7 cellular contexts compared by ENCODE assay signal in genomic region chr16:67174706-67175231, GRCh38. TPM values are rescaled to one million over a fixed set of nuclear protein-coding genes. Genes with fewer than 3 reads are reported as not detected.
DNase-seq lines count a peak whose midpoint lies in the region; ATAC-seq and TF ChIP-seq lines count a peak whose summit lies in the region.
"Had no signal": no experiment of that assay in that cellular context is flagged by ENCODE, and none has a peak within 500 bp of the region (broad histone marks: within the 10 kb centered on the region; RNA-seq: fewer than 3 reads in every experiment).

No MANE protein-coding gene starts in this region.

- no peak for TF ChIP-seq POLR2A in thyroid gland (IDR thresholded peaks at IDR 0.05)

- 34 to 62% methylated on average over 11 to 17 of the region's 31 CpGs for WGBS in thyroid gland, 2 donors

- H3K4me3 ChIP-seq in fibroblast of the aortic adventitia (ENCODE audit: low read depth, low read length) (peak overlapping the region; percentile 55), thyroid gland (replicated peaks in 1 of 3) (peak overlapping the region in 2 of 3 donors; percentile 8 to 32)

- peak overlapping the region; percentile 85 for H3K4me3 Mint-ChIP-seq in activated CD8-positive, alpha-beta T cell treated with anti-CD3 and anti-CD28 coated beads for 36 hours
- H3K4me3 Mint-ChIP-seq in activated CD8-positive, alpha-beta T cell treated with anti-CD3 and anti-CD28 coated beads, Interleukin-2, amount 10 ng/mL, durations not matched to agents 7 days and 5 days: no peak overlapping the region
- H3K4me3 Mint-ChIP-seq in activated CD8-positive, alpha-beta memory T cell treated with anti-CD3 and anti-CD28 coated beads, Interleukin-2, amount 10 ng/mL, durations not matched to agents 7 days and 5 days: no peak overlapping the region

- intact Hi-C loops in activated CD8-positive, alpha-beta T cell treated with anti-CD3 and anti-CD28 coated beads for 36 hours (cut with micrococcal nuclease): no loop called here
- intact Hi-C loops in thyroid gland (cut with DNase I): no loop called here

- no peak for ATAC-seq in activated CD8-positive, alpha-beta T cell treated with anti-CD3 and anti-CD28 coated beads for 36 hours
- no peak for ATAC-seq in activated CD8-positive, alpha-beta T cell treated with anti-CD3 and anti-CD28 coated beads, Interleukin-2, amount 10 ng/mL, durations not matched to agents 7 days and 5 days
- ATAC-seq in activated CD8-positive, alpha-beta memory T cell treated with anti-CD3 and anti-CD28 coated beads, Interleukin-2, amount 10 ng/mL, durations not matched to agents 7 days and 5 days: no peak
- no peak for ATAC-seq in GM21360 (IDR thresholded peaks at IDR 0.05; ENCODE audit: unreplicated experiment)

- H3K27ac Mint-ChIP-seq in activated CD8-positive, alpha-beta T cell treated with anti-CD3 and anti-CD28 coated beads for 36 hours: no peak overlapping the region
- H3K27ac Mint-ChIP-seq in activated CD8-positive, alpha-beta T cell treated with anti-CD3 and anti-CD28 coated beads, Interleukin-2, amount 10 ng/mL, durations not matched to agents 7 days and 5 days: no peak overlapping the region
- H3K27ac Mint-ChIP-seq in activated CD8-positive, alpha-beta memory T cell treated with anti-CD3 and anti-CD28 coated beads, Interleukin-2, amount 10 ng/mL, durations not matched to agents 7 days and 5 days: no peak overlapping the region
- H3K27ac Mint-ChIP-seq: CD4-positive, alpha-beta T cell had no signal

- peaks cover 70% of the 10 kb centered on the region for H3K27me3 Mint-ChIP-seq in activated CD8-positive, alpha-beta T cell treated with anti-CD3 and anti-CD28 coated beads for 36 hours
- peaks cover 41% of the 10 kb centered on the region for H3K27me3 Mint-ChIP-seq in activated CD8-positive, alpha-beta T cell treated with anti-CD3 and anti-CD28 coated beads, Interleukin-2, amount 10 ng/mL, durations not matched to agents 7 days and 5 days (ENCODE audit: low read depth)
- H3K27me3 Mint-ChIP-seq in activated CD8-positive, alpha-beta memory T cell treated with anti-CD3 and anti-CD28 coated beads, Interleukin-2, amount 10 ng/mL, durations not matched to agents 7 days and 5 days: peaks cover 42% of the 10 kb centered on the region

- H3K36me3 Mint-ChIP-seq in activated CD8-positive, alpha-beta T cell treated with anti-CD3 and anti-CD28 coated beads for 36 hours (ENCODE audit: low read depth): peaks cover 12% of the 10 kb centered on the region
- peaks cover 22% of the 10 kb centered on the region for H3K36me3 Mint-ChIP-seq in activated CD8-positive, alpha-beta T cell treated with anti-CD3 and anti-CD28 coated beads, Interleukin-2, amount 10 ng/mL, durations not matched to agents 7 days and 5 days (ENCODE audit: low read depth)
- peaks cover 1% of the 10 kb centered on the region for H3K36me3 Mint-ChIP-seq in activated CD8-positive, alpha-beta memory T cell treated with anti-CD3 and anti-CD28 coated beads, Interleukin-2, amount 10 ng/mL, durations not matched to agents 7 days and 5 days

- peaks cover 33 to 49% of the 10 kb centered on the region in 2 donors for H3K4me1 ChIP-seq in thyroid gland

- no peaks in the 10 kb centered on the region for H3K9me3 ChIP-seq in thyroid gland

- H3K27ac ChIP-seq in thyroid gland: peak overlapping the region; percentile 77 to 94 (median 92)

- H3K36me3 ChIP-seq in thyroid gland: no peaks in the 10 kb centered on the region

- peaks cover 57% of the 10 kb centered on the region for H3K4me1 Mint-ChIP-seq in activated CD8-positive, alpha-beta T cell treated with anti-CD3 and anti-CD28 coated beads for 36 hours (ENCODE audit: low read depth)
- peaks cover 62% of the 10 kb centered on the region for H3K4me1 Mint-ChIP-seq in activated CD8-positive, alpha-beta T cell treated with anti-CD3 and anti-CD28 coated beads, Interleukin-2, amount 10 ng/mL, durations not matched to agents 7 days and 5 days (ENCODE audit: low read depth)
- peaks cover 44% of the 10 kb centered on the region for H3K4me1 Mint-ChIP-seq in activated CD8-positive, alpha-beta memory T cell treated with anti-CD3 and anti-CD28 coated beads, Interleukin-2, amount 10 ng/mL, durations not matched to agents 7 days and 5 days

- POLR2A ChIA-PET in activated CD8-positive, alpha-beta T cell treated with anti-CD3 and anti-CD28 coated beads for 36 hours (lab: Charles Lee): interaction anchor here (0.6 to 9.2 kb wide), 9 partner anchors 9 to 164 kb away, joined by 3 to 67 read pairs (median 4); partner anchors contain the start of genes FBXL8, HSF4, MATCAP1 and TRADD
- POLR2A ChIA-PET in activated CD8-positive, alpha-beta T cell treated with anti-CD3 and anti-CD28 coated beads, Interleukin-2, amount 10 ng/mL, durations not matched to agents 7 days and 5 days (lab: Charles Lee): interaction anchor here (2.2 to 3.2 kb wide), 2 partner anchors 11 to 15 kb away, joined by 11 to 13 read pairs; partner anchors contain the start of genes FBXL8 and TRADD

- no peak for TF ChIP-seq CTCF in activated CD8-positive, alpha-beta T cell treated with anti-CD3 and anti-CD28 coated beads for 36 hours (IDR thresholded peaks at IDR 0.05)
- TF ChIP-seq CTCF in fibroblast of the aortic adventitia (IDR thresholded peaks at IDR 0.05; ENCODE audit: insufficient read depth, low read length) (no peak), thyroid gland (IDR thresholded peaks at IDR 0.05) (no peak)

- CTCF ChIA-PET in activated CD8-positive, alpha-beta T cell treated with anti-CD3 and anti-CD28 coated beads for 36 hours (lab: Charles Lee): interaction anchor here (2.6 to 16.0 kb wide), 3 partner anchors 10 to 157 kb away, joined by 14 to 209 read pairs (median 32); partner anchors contain the start of genes B3GNT9, FBXL8, HSF4 and TRADD
- CTCF ChIA-PET in activated CD8-positive, alpha-beta T cell treated with anti-CD3 and anti-CD28 coated beads, Interleukin-2, amount 10 ng/mL, durations not matched to agents 7 days and 5 days (lab: Charles Lee): interaction anchor here (1.3 to 6.6 kb wide), 6 partner anchors 8 to 197 kb away, joined by 3 to 47 read pairs (median 18); partner anchors contain the start of genes FBXL8, MATCAP1 and TRADD
- CTCF ChIA-PET in activated CD8-positive, alpha-beta memory T cell treated with anti-CD3 and anti-CD28 coated beads, Interleukin-2, amount 10 ng/mL, durations not matched to agents 7 days and 5 days (lab: Charles Lee): interaction anchor here (0.6 to 5.7 kb wide), 13 partner anchors 10 to 230 kb away, joined by 3 to 88 read pairs (median 4); partner anchors contain the start of genes CBFB, FBXL8, FHOD1 and HSF4

- no peaks in the 10 kb centered on the region for H3K9me3 Mint-ChIP-seq in activated CD8-positive, alpha-beta T cell treated with anti-CD3 and anti-CD28 coated beads for 36 hours
- H3K9me3 Mint-ChIP-seq in activated CD8-positive, alpha-beta T cell treated with anti-CD3 and anti-CD28 coated beads, Interleukin-2, amount 10 ng/mL, durations not matched to agents 7 days and 5 days (ENCODE audit: insufficient read depth): no peaks in the 10 kb centered on the region
- no peaks in the 10 kb centered on the region for H3K9me3 Mint-ChIP-seq in activated CD8-positive, alpha-beta memory T cell treated with anti-CD3 and anti-CD28 coated beads, Interleukin-2, amount 10 ng/mL, durations not matched to agents 7 days and 5 days (ENCODE audit: low read depth)
- H3K9me3 Mint-ChIP-seq: CD4-positive, alpha-beta T cell had no signal

- no peaks in the 10 kb centered on the region for H3K27me3 ChIP-seq in thyroid gland

- DNase-seq in activated CD8-positive, alpha-beta T cell treated with anti-CD3 and anti-CD28 coated beads for 36 hours: no peak
- DNase-seq in activated CD8-positive, alpha-beta T cell treated with anti-CD3 and anti-CD28 coated beads, Interleukin-2, amount 10 ng/mL, durations not matched to agents 7 days and 5 days: no peak
- no peak for DNase-seq in fibroblast of the aortic adventitia (ENCODE audit: low read depth)
- no peak for DNase-seq in thyroid gland
- DNase-seq in activated CD8-positive, alpha-beta memory T cell treated with anti-CD3 and anti-CD28 coated beads, Interleukin-2, amount 10 ng/mL, durations not matched to agents 7 days and 5 days: no peak

RNA-seq across cellular contexts. Expression of gene NOL3, which starts 4.4 kb away (rescaled TPM):
- total RNA-seq in activated CD8-positive, alpha-beta T cell treated with anti-CD3 and anti-CD28 coated beads for 36 hours: 10 to 100 TPM; 24.5 to 25.3 TPM
- total RNA-seq in activated CD8-positive, alpha-beta T cell treated with anti-CD3 and anti-CD28 coated beads, Interleukin-2, amount 10 ng/mL, durations not matched to agents 7 days and 5 days: 1 to 10 TPM; 7.4 to 8.2 TPM
- total RNA-seq in fibroblast of the aortic adventitia (ENCODE audit: low replicate concordance): 10.1 and 27.1 TPM in 2 replicates
- 10 to 100 TPM; 38.3 to 97.0 (median 63.5) TPM for total RNA-seq in thyroid gland
- total RNA-seq in activated CD8-positive, alpha-beta memory T cell treated with anti-CD3 and anti-CD28 coated beads, Interleukin-2, amount 10 ng/mL, durations not matched to agents 7 days and 5 days: 10 to 100 TPM in 1 of 2 experiments, 1 to 10 TPM in 1; 3.3 to 10.3 TPM

RNA-seq across cellular contexts. Expression of gene MATCAP1, which starts 9.0 kb away (rescaled TPM):
- total RNA-seq in activated CD8-positive, alpha-beta T cell treated with anti-CD3 and anti-CD28 coated beads for 36 hours: 10 to 100 TPM; 49.5 to 49.9 TPM
- total RNA-seq in activated CD8-positive, alpha-beta T cell treated with anti-CD3 and anti-CD28 coated beads, Interleukin-2, amount 10 ng/mL, durations not matched to agents 7 days and 5 days: 10 to 100 TPM; 43.3 to 48.2 TPM
- total RNA-seq in fibroblast of the aortic adventitia (ENCODE audit: low replicate concordance): 8.6 and 9.9 TPM in 2 replicates
- total RNA-seq in thyroid gland: 10 to 100 TPM; 20.3 to 50.0 (median 32.4) TPM
- total RNA-seq in activated CD8-positive, alpha-beta memory T cell treated with anti-CD3 and anti-CD28 coated beads, Interleukin-2, amount 10 ng/mL, durations not matched to agents 7 days and 5 days: 10 to 100 TPM; 38.6 to 56.0 TPM

RNA-seq across cellular contexts. Expression of gene HSF4, which starts 10.2 kb away (rescaled TPM):
- 10 to 100 TPM; 56.0 to 73.3 TPM for total RNA-seq in activated CD8-positive, alpha-beta T cell treated with anti-CD3 and anti-CD28 coated beads for 36 hours
- total RNA-seq in activated CD8-positive, alpha-beta T cell treated with anti-CD3 and anti-CD28 coated beads, Interleukin-2, amount 10 ng/mL, durations not matched to agents 7 days and 5 days: 10 to 100 TPM; 31.5 to 34.4 TPM
- total RNA-seq in fibroblast of the aortic adventitia (ENCODE audit: low replicate concordance): 6.4 and 17.9 TPM in 2 replicates
- total RNA-seq in thyroid gland: 10 to 100 TPM; 17.3 to 52.5 (median 36.6) TPM
- 10 to 100 TPM; 15.0 to 43.7 TPM for total RNA-seq in activated CD8-positive, alpha-beta memory T cell treated with anti-CD3 and anti-CD28 coated beads, Interleukin-2, amount 10 ng/mL, durations not matched to agents 7 days and 5 days

RNA-seq across cellular contexts. Expression of gene FBXL8, which starts 15.0 kb away (rescaled TPM):
- total RNA-seq in activated CD8-positive, alpha-beta T cell treated with anti-CD3 and anti-CD28 coated beads for 36 hours: 10 to 100 TPM; 27.1 to 28.6 TPM
- total RNA-seq in activated CD8-positive, alpha-beta T cell treated with anti-CD3 and anti-CD28 coated beads, Interleukin-2, amount 10 ng/mL, durations not matched to agents 7 days and 5 days: 10 to 100 TPM; 22.7 to 24.8 TPM
- total RNA-seq in fibroblast of the aortic adventitia (ENCODE audit: low replicate concordance) (11.3 and 29.7 TPM in 2 replicates), thyroid gland (10 to 100 TPM; 26.3 to 41.9 (median 35.6) TPM)
- 10 to 100 TPM; 15.7 to 24.5 TPM for total RNA-seq in activated CD8-positive, alpha-beta memory T cell treated with anti-CD3 and anti-CD28 coated beads, Interleukin-2, amount 10 ng/mL, durations not matched to agents 7 days and 5 days

RNA-seq across cellular contexts. Expression of gene TRADD, which starts 15.1 kb away (rescaled TPM):
- total RNA-seq in activated CD8-positive, alpha-beta T cell treated with anti-CD3 and anti-CD28 coated beads for 36 hours: 10 to 100 TPM; 28.4 to 31.2 TPM
- total RNA-seq in activated CD8-positive, alpha-beta T cell treated with anti-CD3 and anti-CD28 coated beads, Interleukin-2, amount 10 ng/mL, durations not matched to agents 7 days and 5 days: 10 to 100 TPM; 39.2 to 40.7 TPM
- total RNA-seq in fibroblast of the aortic adventitia (ENCODE audit: low replicate concordance) (12.3 and 29.1 TPM in 2 replicates), thyroid gland (10 to 100 TPM; 27.0 to 42.2 (median 37.0) TPM)
- 10 to 100 TPM; 36.4 to 52.6 TPM for total RNA-seq in activated CD8-positive, alpha-beta memory T cell treated with anti-CD3 and anti-CD28 coated beads, Interleukin-2, amount 10 ng/mL, durations not matched to agents 7 days and 5 days
